Comparison of ENCODE assay signal across 7 cellular contexts in genomic region chr7:145655666-145656065, GRCh38.
"Had no signal": no experiment of that assay in that cellular context is flagged by ENCODE, and none has a peak within 500 bp of the region (broad histone marks: within the 10 kb centered on the region; RNA-seq: fewer than 3 reads in every experiment).

No MANE protein-coding gene starts in this region.

- H3K4me3 ChIP-seq: GM23248, HAP-1 had no signal

- H3K27ac ChIP-seq: GM23248 had no signal

- ATAC-seq: HCT116 had no signal

- H3K9me3 ChIP-seq: HAP-1 had no signal

- DNase-seq: GM23248, GOT3, H7, HFFc6, IMR-90 had no signal

- H3K4me1 ChIP-seq: HAP-1 had no signal
